22 cellular contexts compared by ENCODE assay signal in the genomic region with DNA sequence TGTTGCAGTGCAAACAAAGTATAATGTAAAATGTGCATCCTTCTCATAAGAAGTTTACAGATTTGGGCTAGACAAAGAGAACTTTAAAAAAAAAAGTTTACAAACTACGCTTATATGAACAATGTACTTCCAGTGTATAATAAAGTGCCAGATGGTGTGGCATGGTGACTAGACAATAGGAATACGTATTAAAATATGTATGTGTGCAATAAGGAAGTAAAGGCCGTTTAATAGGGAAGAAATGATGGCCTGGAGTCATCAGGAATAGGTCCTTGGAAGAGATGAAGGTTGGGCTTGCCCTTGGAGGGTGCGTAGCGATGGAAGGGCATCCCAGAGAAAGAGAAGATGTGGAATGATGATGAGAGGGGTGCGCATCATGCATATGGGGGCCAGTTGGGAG.
DNase-seq lines count a peak whose midpoint lies in the region; ATAC-seq, FAIRE-seq and TF ChIP-seq lines count a peak whose summit lies in the region.
"Had no signal": no experiment of that assay in that cellular context is flagged by ENCODE, and none has a peak within 500 bp of the region (broad histone marks: within the 10 kb centered on the region; RNA-seq: fewer than 3 reads in every experiment).

No MANE protein-coding gene starts in this region.

- no peaks in the 10 kb centered on the region for H3K4me1 ChIP-seq in HEK293 (ENCODE audit: control insufficient read depth, insufficient read depth, low read length)
- H3K4me1 ChIP-seq: BLaER1 treated with 17β-estradiol and CSF1 and Interleukin-3, amounts not matched to agents 10 nM and 100 nM had no signal

- CTCF ChIA-PET in HEK293 (lab: Yijun Ruan, JAX): no interaction called here

- H3K9me3 Mint-ChIP-seq in nephron progenitor cell: no peaks in the 10 kb centered on the region
- no peaks in the 10 kb centered on the region for H3K9me3 Mint-ChIP-seq in activated T-helper 1 cell treated with anti-CD3 and anti-CD28 coated beads, Interleukin-12 subunit alpha, Interleukin-12 subunit beta, Interleukin-2, Interleukin-4 antibody, amounts not matched to agents 30 ng/mL and 10 ng/mL and 1 ng/mL, durations not matched to agents 14 hours and 24 hours and 36 hours
- H3K9me3 Mint-ChIP-seq: CD4-positive, alpha-beta T cell; CD8-positive, alpha-beta T cell had no signal

- peaks cover 48% of the 10 kb centered on the region for H3K4me1 Mint-ChIP-seq in nephron progenitor cell
- no peaks in the 10 kb centered on the region for H3K4me1 Mint-ChIP-seq in activated T-helper 1 cell treated with anti-CD3 and anti-CD28 coated beads, Interleukin-12 subunit alpha, Interleukin-12 subunit beta, Interleukin-2, Interleukin-4 antibody, amounts not matched to agents 30 ng/mL and 10 ng/mL and 1 ng/mL, durations not matched to agents 14 hours and 24 hours and 36 hours (ENCODE audit: low read depth)

- ATAC-seq in left colon (peak; percentile 62), GM21529 (IDR thresholded peaks at IDR 0.05; ENCODE audit: unreplicated experiment) (no peak)
- ATAC-seq: A549; CD8-positive, alpha-beta T cell had no signal

- no peak for TF ChIP-seq POLR2A in H54 (IDR thresholded peaks at IDR 0.05; ENCODE audit: low read depth, low read length)

- no peaks in the 10 kb centered on the region for H3K9me3 ChIP-seq in HEK293 (ENCODE audit: control insufficient read depth, insufficient read depth, low read depth, low read length)
- H3K9me3 ChIP-seq: A549; BLaER1 treated with 17β-estradiol and CSF1 and Interleukin-3, amounts not matched to agents 10 nM and 100 nM; Caco-2 had no signal

- H3K27me3 ChIP-seq in bronchial epithelial cell (ENCODE audit: control insufficient read depth, insufficient read depth, low read length): no peaks in the 10 kb centered on the region
- H3K27me3 ChIP-seq: BLaER1 treated with 17β-estradiol and CSF1 and Interleukin-3, amounts not matched to agents 10 nM and 100 nM had no signal

- H3K4me3 Mint-ChIP-seq in nephron progenitor cell: no peak overlapping the region
- H3K4me3 Mint-ChIP-seq in activated T-helper 1 cell treated with anti-CD3 and anti-CD28 coated beads, Interleukin-12 subunit alpha, Interleukin-12 subunit beta, Interleukin-2, Interleukin-4 antibody, amounts not matched to agents 30 ng/mL and 10 ng/mL and 1 ng/mL, durations not matched to agents 14 hours and 24 hours and 36 hours: no peak overlapping the region
- H3K4me3 Mint-ChIP-seq: B cell; CD4-positive, alpha-beta T cell; CD8-positive, alpha-beta T cell had no signal

- TF ChIP-seq CTCF in HEK293 (tag by site-specific recombination; IDR thresholded peaks at IDR 0.05) (no peak), bronchial epithelial cell (IDR thresholded peaks at IDR 0.05; ENCODE audit: insufficient read depth, low read length, severe bottlenecking) (no peak), nephron progenitor cell (IDR thresholded peaks at IDR 0.05) (no peak)

- peak overlapping the region; percentile 38 for H3K27ac Mint-ChIP-seq in nephron progenitor cell
- no peak overlapping the region for H3K27ac Mint-ChIP-seq in activated T-helper 1 cell treated with anti-CD3 and anti-CD28 coated beads, Interleukin-12 subunit alpha, Interleukin-12 subunit beta, Interleukin-2, Interleukin-4 antibody, amounts not matched to agents 30 ng/mL and 10 ng/mL and 1 ng/mL, durations not matched to agents 14 hours and 24 hours and 36 hours
- H3K27ac Mint-ChIP-seq: B cell; CD4-positive, alpha-beta T cell; CD8-positive, alpha-beta T cell had no signal

- no peaks in the 10 kb centered on the region for H3K27me3 Mint-ChIP-seq in nephron progenitor cell (ENCODE audit: low read depth, poor library complexity)
- peaks cover 10% of the 10 kb centered on the region for H3K27me3 Mint-ChIP-seq in activated T-helper 1 cell treated with anti-CD3 and anti-CD28 coated beads, Interleukin-12 subunit alpha, Interleukin-12 subunit beta, Interleukin-2, Interleukin-4 antibody, amounts not matched to agents 30 ng/mL and 10 ng/mL and 1 ng/mL, durations not matched to agents 14 hours and 24 hours and 36 hours (ENCODE audit: insufficient read depth)

- FAIRE-seq in bronchial epithelial cell (lab: Jason Lieb, UNC) (peak; percentile 60), H54 (lab: Jason Lieb, UNC) (no peak)
- FAIRE-seq: A549, D721Med, GM19239 had no signal

- H3K36me3 ChIP-seq in HEK293 (ENCODE audit: control insufficient read depth in 2 of 2, insufficient read depth in 1 of 2, low read length in 2 of 2) (no peaks in the 10 kb centered on the region), bronchial epithelial cell (ENCODE audit: control insufficient read depth, insufficient read depth, low read length) (no peaks in the 10 kb centered on the region)
- H3K36me3 ChIP-seq: BLaER1 treated with 17β-estradiol and CSF1 and Interleukin-3, amounts not matched to agents 10 nM and 100 nM had no signal

- no peak overlapping the region for H3K27ac ChIP-seq in HEK293 (ENCODE audit: extremely low read depth, low read depth, low read length)
- H3K27ac ChIP-seq: 22Rv1; A549; BLaER1 treated with 17β-estradiol and CSF1 and Interleukin-3, amounts not matched to agents 10 nM and 100 nM; C4-2B had no signal

- POLR2A ChIA-PET in HEK293 (lab: Yijun Ruan, JAX): no interaction called here

- peaks cover 31% of the 10 kb centered on the region for H3K36me3 Mint-ChIP-seq in nephron progenitor cell (ENCODE audit: low read depth)
- H3K36me3 Mint-ChIP-seq in activated T-helper 1 cell treated with anti-CD3 and anti-CD28 coated beads, Interleukin-12 subunit alpha, Interleukin-12 subunit beta, Interleukin-2, Interleukin-4 antibody, amounts not matched to agents 30 ng/mL and 10 ng/mL and 1 ng/mL, durations not matched to agents 14 hours and 24 hours and 36 hours (ENCODE audit: low read depth): no peaks in the 10 kb centered on the region
- H3K36me3 Mint-ChIP-seq: CD8-positive, alpha-beta T cell had no signal

- intact Hi-C loops in left colon (cut with DNase I, micrococcal nuclease): no loop called here
- intact Hi-C loops in activated T-helper 1 cell treated with anti-CD3 and anti-CD28 coated beads, Interleukin-12 subunit alpha, Interleukin-12 subunit beta, Interleukin-2, Interleukin-4 antibody, amounts not matched to agents 30 ng/mL and 10 ng/mL and 1 ng/mL, durations not matched to agents 14 hours and 24 hours and 36 hours (cut with micrococcal nuclease): no loop called here

- H3K4me3 ChIP-seq in HEK293 (ENCODE audit: low read depth, low read length) (no peak overlapping the region), bronchial epithelial cell (ENCODE audit: low read depth, low read length) (no peak overlapping the region)
- H3K4me3 ChIP-seq: A549; BLaER1 treated with 17β-estradiol and CSF1 and Interleukin-3, amounts not matched to agents 10 nM and 100 nM had no signal

- no peak for DNase-seq in bronchial epithelial cell (ENCODE audit: low read depth)
- DNase-seq in left colon: no peak
- DNase-seq in nephron progenitor cell: no peak
- DNase-seq in H54 (ENCODE audit: insufficient read length, low spot score): no peak
- DNase-seq in activated T-helper 1 cell treated with anti-CD3 and anti-CD28 coated beads, Interleukin-12 subunit alpha, Interleukin-12 subunit beta, Interleukin-2, Interleukin-4 antibody, amounts not matched to agents 30 ng/mL and 10 ng/mL and 1 ng/mL, durations not matched to agents 14 hours and 24 hours and 36 hours (ENCODE audit: low spot score): no peak
- DNase-seq: AML-193; Caco-2; Calu3; CD4-positive, alpha-beta T cell; CD8-positive, alpha-beta T cell; DND-41; EL; GDM1 had no signal

TF ChIP-seq in HEK293, 187 proteins besides CTCF, POLR2A, EP300 and RAD21:
- TF ChIP-seq, protein P1, sequence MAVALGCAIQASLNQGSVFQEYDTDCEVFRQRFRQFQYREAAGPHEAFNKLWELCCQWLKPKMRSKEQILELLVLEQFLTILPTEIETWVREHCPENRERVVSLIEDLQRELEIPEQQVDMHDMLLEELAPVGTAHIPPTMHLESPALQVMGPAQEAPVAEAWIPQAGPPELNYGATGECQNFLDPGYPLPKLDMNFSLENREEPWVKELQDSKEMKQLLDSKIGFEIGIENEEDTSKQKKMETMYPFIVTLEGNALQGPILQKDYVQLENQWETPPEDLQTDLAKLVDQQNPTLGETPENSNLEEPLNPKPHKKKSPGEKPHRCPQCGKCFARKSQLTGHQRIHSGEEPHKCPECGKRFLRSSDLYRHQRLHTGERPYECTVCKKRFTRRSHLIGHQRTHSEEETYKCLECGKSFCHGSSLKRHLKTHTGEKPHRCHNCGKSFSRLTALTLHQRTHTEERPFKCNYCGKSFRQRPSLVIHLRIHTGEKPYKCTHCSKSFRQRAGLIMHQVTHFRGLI (tag by site-specific recombination; IDR thresholded peaks at IDR 0.05): peak; percentile 29; the same call in 1 of the 2 replicates
- TF ChIP-seq ZNF416 (tag by site-specific recombination; IDR thresholded peaks at IDR 0.05): no peak
